In genomic region chr11:70423523-70424505, GRCh38 we compare ENCODE assay signal across 9 cellular contexts.
DNase-seq lines count a peak whose midpoint lies in the region; ATAC-seq and TF ChIP-seq lines count a peak whose summit lies in the region.
"Had no signal": no experiment of that assay in that cellular context is flagged by ENCODE, and none has a peak within 500 bp of the region (broad histone marks: within the 10 kb centered on the region; RNA-seq: fewer than 3 reads in every experiment).

No MANE protein-coding gene starts in this region.

- H3K27ac ChIP-seq in OCI-LY3 (ENCODE audit: low read length), result peak overlapping the region; percentile 61

- H2AFZ ChIP-seq in OCI-LY3 (ENCODE audit: low read depth, low read length), result no peak overlapping the region

- ATAC-seq in effector memory CD8-positive, alpha-beta T cell (replicated peaks), result peak; percentile 91

- H3K79me2 ChIP-seq in OCI-LY3 (ENCODE audit: low read length), result no peaks in the 10 kb centered on the region

- no peak for TF ChIP-seq CTCF in OCI-LY3 (IDR thresholded peaks at IDR 0.05; ENCODE audit: low read depth, low read length)

- DNase-seq in activated gamma-delta T cell treated with Interleukin-2 at 50 U/mL for 16 hours, result peak; percentile 23
- no peak for DNase-seq in activated gamma-delta T cell (lab: John Stamatoyannopoulos, UW)
- DNase-seq in effector memory CD8-positive, alpha-beta T cell, result peak; percentile 38 to 53 (median 45)
- DNase-seq in stimulated activated CD8-positive, alpha-beta memory T cell treated with anti-CD3 and anti-CD28 coated beads, Interleukin-12 subunit alpha, Interleukin-12 subunit beta, amount 100 ng/mL, for 24 hours (ENCODE audit: extremely low read depth), result peak; percentile 16
- no peak for DNase-seq in NCI-H524 (lab: John Stamatoyannopoulos, UW)
- DNase-seq in cortex of kidney (lab: John Stamatoyannopoulos, UW), result no peak
- no peak for DNase-seq in NCI-H1436 treated with DMSO at 0.1 percent for 48 hours (lab: John Stamatoyannopoulos, UW)
- DNase-seq: DND-41 had no signal

- peak overlapping the region; percentile 50 to 62 for H3K4me3 Mint-ChIP-seq in effector memory CD8-positive, alpha-beta T cell

- peaks cover 2% of the 10 kb centered on the region for H3K36me3 Mint-ChIP-seq in effector memory CD8-positive, alpha-beta T cell (ENCODE audit: insufficient read depth)

- H3K27ac Mint-ChIP-seq in effector memory CD8-positive, alpha-beta T cell, result peak overlapping the region; percentile 56 to 82

- peak overlapping the region; percentile 67 for H3K4me2 ChIP-seq in OCI-LY3 (ENCODE audit: low read length)

- H3K4me1 Mint-ChIP-seq in effector memory CD8-positive, alpha-beta T cell (ENCODE audit: low read depth in 2 of 2), result peaks cover 19 to 26% of the 10 kb centered on the region in 2 donors

- H3K9me3 Mint-ChIP-seq in effector memory CD8-positive, alpha-beta T cell, result no peaks in the 10 kb centered on the region

- H3K27me3 ChIP-seq in OCI-LY3 (ENCODE audit: low read depth, low read length), result no peaks in the 10 kb centered on the region

- peaks cover 55% of the 10 kb centered on the region for H3K36me3 ChIP-seq in OCI-LY3 (replicated peaks; ENCODE audit: low read depth, low read length)

- H4K20me1 ChIP-seq in OCI-LY3 (ENCODE audit: insufficient read depth, low read length), result no peaks in the 10 kb centered on the region

- peaks cover 33 to 71% of the 10 kb centered on the region in 2 donors for H3K27me3 Mint-ChIP-seq in effector memory CD8-positive, alpha-beta T cell

- peaks cover 26% of the 10 kb centered on the region for H3K4me1 ChIP-seq in OCI-LY3 (ENCODE audit: low read length)

- no peaks in the 10 kb centered on the region for H3K9me3 ChIP-seq in OCI-LY3 (ENCODE audit: insufficient read depth, low read length)

- peak overlapping the region; percentile 33; the same call in 1 of the 2 replicates for H3K4me3 ChIP-seq in OCI-LY3 (ENCODE audit: low read length)

- no peak overlapping the region; the same call in 1 of the 2 replicates for H3K9ac ChIP-seq in OCI-LY3 (ENCODE audit: low read length)

Comparison
In these comparisons a context has a peak if more than half of its experiments do, and no peak if none do; other contexts are left out.
1. DNase-seq: peak in activated gamma-delta T cell treated with Interleukin-2 at 50 U/mL for 16 hours (single experiment), effector memory CD8-positive, alpha-beta T cell (3 of 3) and stimulated activated CD8-positive, alpha-beta memory T cell treated with anti-CD3 and anti-CD28 coated beads, Interleukin-12 subunit alpha, Interleukin-12 subunit beta, amount 100 ng/mL, for 24 hours (single experiment); none in activated gamma-delta T cell (single experiment), NCI-H524 (0 of 2), cortex of kidney (single experiment) and NCI-H1436 treated with DMSO at 0.1 percent for 48 hours (single experiment).